In genomic region chr15:51121118-51121517, GRCh38 we compare ENCODE assay signal across 8 cellular contexts. TPM values are rescaled to one million over a fixed set of nuclear protein-coding genes. Genes with fewer than 3 reads are reported as not detected.
DNase-seq lines count a peak whose midpoint lies in the region; ATAC-seq and TF ChIP-seq lines count a peak whose summit lies in the region.

No MANE protein-coding gene starts in this region.

- intact Hi-C loops in left ventricle myocardium superior (cut with micrococcal nuclease) (no loop called here), left ventricle myocardium inferior (cut with micrococcal nuclease) (no loop called here), right cardiac atrium (cut with DNase I) (no loop called here), sigmoid colon (cut with DNase I) (no loop called here)

- peaks cover 9% of the 10 kb centered on the region for H3K9me3 ChIP-seq in left ventricle myocardium inferior (replicated peaks)
- no peaks in the 10 kb centered on the region for H3K9me3 ChIP-seq in right cardiac atrium (ENCODE audit: control insufficient read depth, low read length)
- peaks cover 0 to 2% (median 0%) of the 10 kb centered on the region in 4 donors for H3K9me3 ChIP-seq in sigmoid colon

- TF ChIP-seq POLR2A in sigmoid colon (IDR thresholded peaks at IDR 0.05): no peak

- H3K27me3 ChIP-seq in left ventricle myocardium inferior (ENCODE audit: low read depth): no peaks in the 10 kb centered on the region
- H3K27me3 ChIP-seq in right cardiac atrium (ENCODE audit: control insufficient read depth, insufficient read depth): no peaks in the 10 kb centered on the region
- H3K27me3 ChIP-seq in sigmoid colon: no peaks in the 10 kb centered on the region

- ATAC-seq in left ventricle myocardium superior: peak; percentile 69
- ATAC-seq in right cardiac atrium: peak; percentile 85 to 99
- no peak for ATAC-seq in left lobe of liver

- DNase-seq in left ventricle myocardium superior: no peak
- no peak for DNase-seq in left ventricle myocardium inferior
- DNase-seq in SW 1271 (lab: John Stamatoyannopoulos, UW): peak; percentile 68 to 75
- DNase-seq in right cardiac atrium: peak in 1 of 3 donors; percentile 47
- no peak for DNase-seq in left lobe of liver (ENCODE audit: low spot score)
- DNase-seq in NCI-H748 (lab: John Stamatoyannopoulos, UW; ENCODE audit: unreplicated experiment): no peak
- no peak for DNase-seq in sigmoid colon
- no peak for DNase-seq in NCI-H2081 (lab: John Stamatoyannopoulos, UW)

- H3K27ac ChIP-seq in left ventricle myocardium inferior (replicated peaks) (no peak overlapping the region), right cardiac atrium (ENCODE audit: low read length) (no peak overlapping the region), sigmoid colon (peak overlapping the region in 2 of 4 donors; percentile 19 to 29)

- H3K36me3 ChIP-seq in left ventricle myocardium inferior (no peaks in the 10 kb centered on the region), sigmoid colon (no peaks in the 10 kb centered on the region)

- WGBS in right cardiac atrium: 48% methylated on average over 2 of the region's 2 CpGs
- WGBS in sigmoid colon, 2 donors: 55 to 79% methylated on average over 2 of the region's 2 CpGs

- H3K4me1 ChIP-seq in left ventricle myocardium inferior: no peaks in the 10 kb centered on the region
- no peaks in the 10 kb centered on the region for H3K4me1 ChIP-seq in right cardiac atrium (ENCODE audit: control insufficient read depth, insufficient read depth, low read length)
- peaks cover 0 to 5% (median 2%) of the 10 kb centered on the region in 4 donors for H3K4me1 ChIP-seq in sigmoid colon

- H3K4me3 ChIP-seq in left ventricle myocardium inferior: no peak overlapping the region
- no peak overlapping the region for H3K4me3 ChIP-seq in right cardiac atrium (ENCODE audit: low read length)
- no peak overlapping the region for H3K4me3 ChIP-seq in sigmoid colon

- no peak for TF ChIP-seq CTCF in left ventricle myocardium inferior (IDR thresholded peaks at IDR 0.05; ENCODE audit: borderline replicate concordance)
- TF ChIP-seq CTCF in sigmoid colon (IDR thresholded peaks at IDR 0.05): no peak

- TF ChIP-seq EP300 in sigmoid colon (IDR thresholded peaks at IDR 0.05): no peak

RNA-seq across cellular contexts. Expression of gene TNFAIP8L3, which starts 26.4 kb away (rescaled TPM):
- total RNA-seq in left ventricle myocardium superior (4.9 TPM), left ventricle myocardium inferior (6.0 TPM), right cardiac atrium (1 to 10 TPM; 4.3 to 9.4 (median 6.6) TPM), left lobe of liver (1.1 TPM), sigmoid colon (10 to 100 TPM in 1 of 4 donors, 1 to 10 TPM in 3; 6.1 to 11.6 (median 7.5) TPM)
- polyA plus RNA-seq in right cardiac atrium (3.0 TPM), sigmoid colon (10 to 100 TPM in 2 of 3 donors, 1 to 10 TPM in 1; 9.2 to 13.5 (median 13.2) TPM)

Comparison
In these comparisons a context has a peak if more than half of its experiments do, and no peak if none do; other contexts are left out.
1. DNase-seq: peak in SW 1271 (2 of 2); none in left ventricle myocardium superior (single experiment), left ventricle myocardium inferior (single experiment), left lobe of liver (single experiment), NCI-H748 (single experiment), sigmoid colon (single experiment) and NCI-H2081 (0 of 2).